Comparison of ENCODE assay signal across 23 cellular contexts in the genomic region with DNA sequence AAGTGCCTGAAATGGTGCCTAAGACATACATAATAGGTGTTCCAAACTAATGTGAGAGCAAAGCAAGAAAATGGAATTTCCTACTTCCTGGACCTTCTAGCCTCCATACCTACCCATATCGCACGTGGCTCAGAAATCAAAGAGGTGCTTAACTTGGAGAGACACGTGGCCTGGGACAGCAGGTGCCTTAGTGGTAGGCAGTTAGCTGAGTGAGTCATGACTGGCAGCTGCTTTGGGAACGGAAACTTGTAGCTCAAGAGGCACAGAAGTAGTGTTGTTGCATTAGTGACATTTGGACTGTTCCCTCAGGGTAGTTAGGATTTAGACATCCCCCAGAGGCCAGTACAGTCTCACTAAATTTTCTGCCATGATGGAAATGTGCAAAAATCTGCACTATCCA. TPM values are rescaled to one million over a fixed set of nuclear protein-coding genes. Genes with fewer than 3 reads are reported as not detected.
DNase-seq lines count a peak whose midpoint lies in the region; ATAC-seq and TF ChIP-seq lines count a peak whose summit lies in the region.
"Had no signal": no experiment of that assay in that cellular context is flagged by ENCODE, and none has a peak within 500 bp of the region (broad histone marks: within the 10 kb centered on the region; RNA-seq: fewer than 3 reads in every experiment).

No MANE protein-coding gene starts in this region.

- H3K79me2 ChIP-seq in PC-3 (ENCODE audit: low read length): no peaks in the 10 kb centered on the region

- H3K4me1 ChIP-seq in breast epithelium (no peaks in the 10 kb centered on the region), PC-3 (ENCODE audit: insufficient read depth, low read length) (peaks cover 4% of the 10 kb centered on the region; the same call in 1 of the 2 replicates)

- no peaks in the 10 kb centered on the region for H3K9me2 ChIP-seq in PC-3 (replicated peaks; ENCODE audit: low read length)

- intact Hi-C loops in MCF 10A (cut with micrococcal nuclease) (loop anchor here (10.0 kb wide), 1 partner anchor 649 kb away; no protein-coding TSS in a partner anchor), breast epithelium (cut with DNase I; ENCODE audit: low total_unique reads) (no loop called here), PC-3 (cut with micrococcal nuclease) (no loop called here), cardiac septum (cut with DNase I) (loop anchor here (5.0 kb wide), 1 partner anchor 176 kb away; no protein-coding TSS in a partner anchor)

- H3K9me3 ChIP-seq in breast epithelium (no peaks in the 10 kb centered on the region), PC-3 (ENCODE audit: low read length) (no peaks in the 10 kb centered on the region)
- H3K9me3 ChIP-seq: left ventricle myocardium inferior had no signal

- no peak overlapping the region for H2AFZ ChIP-seq in PC-3 (ENCODE audit: low read length)
- H2AFZ ChIP-seq: GM23338 had no signal

- peaks cover 14% of the 10 kb centered on the region for H3K4me1 Mint-ChIP-seq in MCF 10A (ENCODE audit: insufficient read depth, unreplicated experiment)

- POLR2A ChIA-PET in MCF 10A (lab: Yijun Ruan, JAX) (interaction anchor here (0.6 to 1.1 kb wide), 2 partner anchors 44 to 85 kb away, joined by 3 read pairs; no protein-coding TSS in a partner anchor), PC-3 (lab: Charles Lee; ENCODE audit: unreplicated experiment) (no interaction called here)

- no peak for TF ChIP-seq POLR2A in breast epithelium (IDR thresholded peaks at IDR 0.05)

- H3K36me3 Mint-ChIP-seq in MCF 10A (ENCODE audit: insufficient read depth, unreplicated experiment): no peaks in the 10 kb centered on the region
- H3K36me3 Mint-ChIP-seq: natural killer cell treated with Interleukin-12 subunit alpha and Interleukin-12 subunit beta and Interleukin-15 and Interleukin-18, amount 100 ng/mL, for 72 hours; WTC11 had no signal

- peak; percentile 39 for ATAC-seq in PC-3
- ATAC-seq: activated T-cell treated with anti-CD3 and anti-CD28 coated beads, Interleukin-2, amount 50 U/mL, for 4 hours; GM23338; natural killer cell treated with Interleukin-12 subunit alpha and Interleukin-12 subunit beta and Interleukin-15 and Interleukin-18, amount 100 ng/mL, for 72 hours; stimulated activated naive CD8-positive, alpha-beta T cell treated with anti-CD3 and anti-CD28 coated beads, Interleukin-15, amount 100 ng/mL, for 72 hours; WTC11 had no signal

- CTCF ChIA-PET in MCF 10A (lab: Yijun Ruan, JAX) (interaction anchor here (0.5 to 5.6 kb wide), 10 partner anchors 9 to 272 kb away, joined by 3 to 90 read pairs (median 6); no protein-coding TSS in a partner anchor), PC-3 (lab: Charles Lee) (no interaction called here)

- no peak overlapping the region for H3K27ac Mint-ChIP-seq in MCF 10A (ENCODE audit: low read depth, unreplicated experiment)
- H3K27ac Mint-ChIP-seq: B cell; GM23338; HFFc6; natural killer cell treated with Interleukin-12 subunit alpha and Interleukin-12 subunit beta and Interleukin-15 and Interleukin-18, amount 100 ng/mL, for 72 hours; stimulated activated naive CD8-positive, alpha-beta T cell treated with anti-CD3 and anti-CD28 coated beads, Interleukin-15, amount 100 ng/mL, for 72 hours; WTC11 had no signal

- H3K27me3 Mint-ChIP-seq in MCF 10A (ENCODE audit: insufficient read depth, unreplicated experiment): peaks cover 11% of the 10 kb centered on the region

- no peaks in the 10 kb centered on the region for H3F3A ChIP-seq in PC-3 (ENCODE audit: low read length, unreplicated experiment)

- no peak overlapping the region for H3K27ac ChIP-seq in breast epithelium
- H3K27ac ChIP-seq in PC-3 (ENCODE audit: low read length): no peak overlapping the region
- H3K27ac ChIP-seq: left ventricle myocardium inferior had no signal

- H3K4me3 ChIP-seq in breast epithelium (no peak overlapping the region), PC-3 (ENCODE audit: low read length) (no peak overlapping the region)
- H3K4me3 ChIP-seq: GM23338, left ventricle myocardium inferior had no signal

- DNase-seq in MCF 10A (ENCODE audit: unreplicated experiment) (peak; percentile 45), breast epithelium (ENCODE audit: low spot score in 2 of 2) (no peak), PC-3 (peak; percentile 50), kidney tubule cell (ENCODE audit: low spot score) (peak; percentile 26), cardiac septum (ENCODE audit: low spot score) (no peak), GM03348 (ENCODE audit: low spot score) (no peak), NOMO-1 (lab: John Stamatoyannopoulos, UW; ENCODE audit: unreplicated experiment in 2 of 2) (no peak), Kasumi-1 (lab: John Stamatoyannopoulos, UW) (no peak)
- DNase-seq: activated CD4-positive, alpha-beta T cell treated with anti-CD3 and anti-CD28 coated beads, Interleukin-2, amount 50 U/mL, for 1 hour; activated T-cell treated with anti-CD3 and anti-CD28 coated beads, Interleukin-2, amount 50 U/mL, for 4 hours; EL; HFFc6; midbrain; NCI-H1092 treated with DMSO at 0.1 percent for 48 hours; NCI-H1930; NCI-H226; stimulated activated naive CD8-positive, alpha-beta T cell treated with anti-CD3 and anti-CD28 coated beads, Interleukin-15, amount 100 ng/mL, for 72 hours had no signal

- TF ChIP-seq CTCF in MCF 10A (IDR thresholded peaks at IDR 0.05; ENCODE audit: unreplicated experiment) (no peak), breast epithelium (IDR thresholded peaks at IDR 0.05) (no peak), PC-3 (conservative IDR thresholded peaks at IDR 0.05; ENCODE audit: low read depth, low read length) (no peak)

- no peak overlapping the region for H3K4me3 Mint-ChIP-seq in MCF 10A (ENCODE audit: unreplicated experiment)
- H3K4me3 Mint-ChIP-seq: activated T-cell treated with anti-CD3 and anti-CD28 coated beads, Interleukin-2, amount 50 U/mL, for 4 hours; B cell; GM23338; HFFc6; natural killer cell treated with Interleukin-12 subunit alpha and Interleukin-12 subunit beta and Interleukin-15 and Interleukin-18, amount 100 ng/mL, for 72 hours; stimulated activated naive CD8-positive, alpha-beta T cell treated with anti-CD3 and anti-CD28 coated beads, Interleukin-15, amount 100 ng/mL, for 72 hours; WTC11 had no signal

- H3K9ac ChIP-seq in PC-3 (ENCODE audit: low read length): no peak overlapping the region

- H3K27me3 ChIP-seq in breast epithelium (no peaks in the 10 kb centered on the region), PC-3 (ENCODE audit: low read length) (0 out of 2 replicates have a peak, but pooled peaks cover 4% of the 10 kb centered on the region)

- H4K20me1 ChIP-seq in PC-3 (ENCODE audit: low read length): no peaks in the 10 kb centered on the region

- no peaks in the 10 kb centered on the region for H3K36me3 ChIP-seq in breast epithelium
- no peaks in the 10 kb centered on the region for H3K36me3 ChIP-seq in PC-3 (ENCODE audit: low read depth, low read length)
- H3K36me3 ChIP-seq: left ventricle myocardium inferior had no signal

- H3K4me2 ChIP-seq in PC-3 (ENCODE audit: low read length): no peak overlapping the region
- H3K4me2 ChIP-seq: GM23338 had no signal

- BruUV-seq in MCF 10A (replicated peaks; lab: Mats Ljungman, UMichigan) (no TSS peak), PC-3 (replicated peaks; lab: Mats Ljungman, UMichigan) (no TSS peak)

- no peaks in the 10 kb centered on the region for H3K9me3 Mint-ChIP-seq in MCF 10A (ENCODE audit: unreplicated experiment)
- H3K9me3 Mint-ChIP-seq: activated T-cell treated with anti-CD3 and anti-CD28 coated beads, Interleukin-2, amount 50 U/mL, for 4 hours; GM23338; HFFc6; natural killer cell treated with Interleukin-12 subunit alpha and Interleukin-12 subunit beta and Interleukin-15 and Interleukin-18, amount 100 ng/mL, for 72 hours; stimulated activated naive CD8-positive, alpha-beta T cell treated with anti-CD3 and anti-CD28 coated beads, Interleukin-15, amount 100 ng/mL, for 72 hours; WTC11 had no signal

RNA-seq across cellular contexts. Expression of a gene that starts 12.0 kb away (rescaled TPM):
- total RNA-seq in MCF 10A (2022) (0.40 TPM in 1 of 2 replicates, not detected in the other), breast epithelium (1 to 10 TPM; 1.6 to 6.9 (median 2.0) TPM), PC-3 (2014; rRNA removed) (0.06 and 0.11 TPM in 2 replicates), cardiac septum (1.9 TPM)
- total RNA-seq: B cell, OCI-LY7 had no signal

Comparison
In these comparisons a context has a peak if more than half of its experiments do, and no peak if none do; other contexts are left out.
1. DNase-seq: peak in MCF 10A (single experiment), PC-3 (single experiment) and kidney tubule cell (single experiment); none in breast epithelium (0 of 2), cardiac septum (single experiment), GM03348 (single experiment), NOMO-1 (0 of 2) and Kasumi-1 (0 of 2).
2. intact Hi-C loops: an anchor here in MCF 10A (10.0 kb wide) and cardiac septum (5.0 kb wide); none called in breast epithelium and PC-3.